ENCODE assay signal across 18 cellular contexts in genomic region chrX:41402556-41402955, GRCh38. TPM values are rescaled to one million over a fixed set of nuclear protein-coding genes. Genes with fewer than 3 reads are reported as not detected.
"Had no signal": no experiment of that assay in that cellular context is flagged by ENCODE, and none has a peak within 500 bp of the region (broad histone marks: within the 10 kb centered on the region; RNA-seq: fewer than 3 reads in every experiment).

No MANE protein-coding gene starts in this region.

RNA-seq across cellular contexts. Expression of gene NYX, which starts 44.6 kb away (rescaled TPM):
- total RNA-seq: activated naive CD4-positive, alpha-beta T cell treated with anti-CD3 and anti-CD28 coated beads for 36 hours; activated naive CD4-positive, alpha-beta T cell treated with anti-CD3 and anti-CD28 coated beads, Interleukin-2, amount 50 U/mL, for 72 hours; activated naive CD8-positive, alpha-beta T cell treated with anti-CD3 and anti-CD28 coated beads for 36 hours; activated naive CD8-positive, alpha-beta T cell treated with anti-CD3 and anti-CD28 coated beads, Interleukin-2, amount 10 ng/mL, durations not matched to agents 7 days and 5 days; activated T-cell treated with anti-CD3 and anti-CD28 coated beads, Interleukin-2, amount 50 U/mL, for 4 hours; activated T-helper 1 cell treated with anti-CD3 and anti-CD28 coated beads, Interleukin-12 subunit alpha, Interleukin-12 subunit beta, Interleukin-2, Interleukin-4 antibody, amounts not matched to agents 30 ng/mL and 10 ng/mL and 1 ng/mL, durations not matched to agents 14 hours and 24 hours and 36 hours; activated T-helper 2 cell treated with anti-CD3 and anti-CD28 coated beads, Interferon-gamma antibody, Interleukin-2, Interleukin-4, amounts not matched to agents 10 μg/mL and 5 μg/mL and 100 μg/mL, durations not matched to agents 14 hours and 24 hours and 36 hours; adrenal gland; aorta; ascending aorta; astrocyte; body of pancreas; breast epithelium; bronchial epithelial cell; cardiac septum; cerebellum; chondrocyte had no signal
- polyA plus RNA-seq: adipose tissue, adrenal gland, aorta had no signal
